ENCODE assay signal across 30 cellular contexts in genomic region chr7:138750926-138751464, GRCh38. TPM values are rescaled to one million over a fixed set of nuclear protein-coding genes. Genes with fewer than 3 reads are reported as not detected.
DNase-seq lines count a peak whose midpoint lies in the region; ATAC-seq, FAIRE-seq and TF ChIP-seq lines count a peak whose summit lies in the region.
"Had no signal": no experiment of that assay in that cellular context is flagged by ENCODE, and none has a peak within 500 bp of the region (broad histone marks: within the 10 kb centered on the region; RNA-seq: fewer than 3 reads in every experiment).

No MANE protein-coding gene starts in this region.

- no peak overlapping the region for H2AK9ac ChIP-seq in IMR-90 (replicated peaks; ENCODE audit: low read depth, low read length, poor library complexity)

- H4K20me1 ChIP-seq in HepG2 (ENCODE audit: insufficient read depth, low read length) (no peaks in the 10 kb centered on the region), IMR-90 (ENCODE audit: insufficient read depth, low read length) (no peaks in the 10 kb centered on the region), osteoblast (ENCODE audit: insufficient read depth, low read length) (no peaks in the 10 kb centered on the region)

- 35% methylated on average over 12 of the region's 17 CpGs for WGBS in HepG2 (ENCODE audit: low lambda C conversion rate)
- 53% methylated on average over 8 of the region's 17 CpGs for WGBS in right lobe of liver (ENCODE audit: insufficient coverage, low coverage, low lambda C conversion rate, missing lambda C conversion rate)
- WGBS in IMR-90 (ENCODE audit: extremely low coverage in 2 of 2, insufficient read length in 1 of 2), 2 experiments = 62% methylated on average over 11 of the region's 17 CpGs; no CpG with 5 or more reads in 1 of the 2 experiments

- peak overlapping the region; percentile 58 for H3K27ac Mint-ChIP-seq in progenitor cell of endocrine pancreas
- H3K27ac Mint-ChIP-seq in activated T-cell treated with anti-CD3 and anti-CD28 coated beads, Interleukin-2, amount 50 U/mL, for 72 hours = no peak overlapping the region
- H3K27ac Mint-ChIP-seq: activated naive CD8-positive, alpha-beta T cell treated with anti-CD3 and anti-CD28 coated beads for 36 hours; stimulated activated naive CD8-positive, alpha-beta T cell treated with anti-CD3 and anti-CD28 coated beads, Interleukin-15, amount 100 ng/mL, for 72 hours had no signal

- H3K4me2 ChIP-seq in HepG2 (ENCODE audit: low read depth, low read length) (peak overlapping the region; percentile 48; the same call in 1 of the 2 replicates), IMR-90 (ENCODE audit: low read depth, low read length) (no peak overlapping the region), osteoblast (ENCODE audit: insufficient read depth, low read length) (no peak overlapping the region)

- no peaks in the 10 kb centered on the region for H3K9me3 ChIP-seq in HepG2 (ENCODE audit: low read length)
- H3K9me3 ChIP-seq in right lobe of liver = no peaks in the 10 kb centered on the region
- no peaks in the 10 kb centered on the region for H3K9me3 ChIP-seq in IMR-90 (ENCODE audit: control insufficient read depth, insufficient read depth, low read length)
- H3K9me3 ChIP-seq in osteoblast (ENCODE audit: low read depth, low read length) = no peaks in the 10 kb centered on the region
- H3K9me3 ChIP-seq: Peyer's patch, vagina had no signal

- no peak overlapping the region for H3K56ac ChIP-seq in IMR-90 (ENCODE audit: extremely low read depth, insufficient read depth, low read length)

- H3K27me3 Mint-ChIP-seq in progenitor cell of endocrine pancreas = peaks cover 12% of the 10 kb centered on the region
- H3K27me3 Mint-ChIP-seq in activated T-cell treated with anti-CD3 and anti-CD28 coated beads, Interleukin-2, amount 50 U/mL, for 72 hours (ENCODE audit: low read depth) = no peaks in the 10 kb centered on the region
- H3K27me3 Mint-ChIP-seq: activated naive CD8-positive, alpha-beta T cell treated with anti-CD3 and anti-CD28 coated beads for 36 hours; stimulated activated naive CD8-positive, alpha-beta T cell treated with anti-CD3 and anti-CD28 coated beads, Interleukin-15, amount 100 ng/mL, for 72 hours had no signal

- H3K27me3 ChIP-seq in HepG2 (ENCODE audit: control insufficient read depth in 1 of 2, insufficient read depth in 2 of 2, low read length in 2 of 2) = peaks cover 0 to 16% of the 10 kb centered on the region in 2 experiments; a peak in 2 of 5 replicates
- no peaks in the 10 kb centered on the region for H3K27me3 ChIP-seq in right lobe of liver
- H3K27me3 ChIP-seq in IMR-90 (ENCODE audit: control insufficient read depth, insufficient read depth, low read length) = peaks cover 8% of the 10 kb centered on the region
- H3K27me3 ChIP-seq in osteoblast (ENCODE audit: insufficient read depth, low read length) = no peaks in the 10 kb centered on the region
- H3K27me3 ChIP-seq: Peyer's patch, vagina had no signal

- 0 out of 2 replicates have a peak, but pooled peaks have one; percentile 10 for TF ChIP-seq CTCF in HepG2 (CRISPR knock-in tag; IDR thresholded peaks at IDR 0.05)
- TF ChIP-seq CTCF in right lobe of liver (IDR thresholded peaks at IDR 0.05) = no peak
- no peak for TF ChIP-seq CTCF in IMR-90 (conservative IDR thresholded peaks at IDR 0.05; ENCODE audit: low read depth, low read length)
- no peak for TF ChIP-seq CTCF in progenitor cell of endocrine pancreas (IDR thresholded peaks at IDR 0.05; ENCODE audit: unreplicated experiment)
- no peak for TF ChIP-seq CTCF in osteoblast (IDR thresholded peaks at IDR 0.05; ENCODE audit: extremely low read depth, low read depth, low read length)

- TF ChIP-seq RAD21 in HepG2 (CRISPR knock-in tag; IDR thresholded peaks at IDR 0.05) (no peak), IMR-90 (IDR thresholded peaks at IDR 0.05; ENCODE audit: low read length) (no peak)

- CTCF ChIA-PET in HepG2 (lab: Yijun Ruan, JAX; ENCODE audit: low intra/inter-chr PET ratio, low total read pairs) = no interaction called here
- CTCF ChIA-PET in IMR-90 (lab: Yijun Ruan, JAX) = interaction anchor here (0.5 kb wide), 1 partner anchor 649 kb away, joined by 3 read pairs; no protein-coding TSS in a partner anchor

- H3K4me3 ChIP-seq in HepG2 (replicated peaks in 1 of 3; ENCODE audit: insufficient read depth in 1 of 3, low read depth in 2 of 3, low read length in 3 of 3) (peak overlapping the region in 1 of 3 experiments; percentile 36; a peak in 1 of 6 replicates), right lobe of liver (no peak overlapping the region), IMR-90 (ENCODE audit: insufficient read depth, low read depth, low read length) (no peak overlapping the region), osteoblast (ENCODE audit: insufficient read depth, low read length) (no peak overlapping the region)
- H3K4me3 ChIP-seq: Peyer's patch, skin epidermis, vagina had no signal

- TF ChIP-seq EP300 in HepG2 (IDR thresholded peaks at IDR 0.05; ENCODE audit: low read depth in 2 of 2, low read length in 2 of 2) (no peak), HepG2 (CRISPR knock-in tag; IDR thresholded peaks at IDR 0.05; ENCODE audit: borderline replicate concordance) (no peak)

- no peaks in the 10 kb centered on the region for H3K9me3 Mint-ChIP-seq in progenitor cell of endocrine pancreas (ENCODE audit: low read depth)
- H3K9me3 Mint-ChIP-seq in activated T-cell treated with anti-CD3 and anti-CD28 coated beads, Interleukin-2, amount 50 U/mL, for 72 hours = peaks cover 0 to 2% of the 10 kb centered on the region in 2 donors

- H3K4ac ChIP-seq in IMR-90 (ENCODE audit: low read depth, low read length) = no peak overlapping the region

- H2AFZ ChIP-seq in HepG2 (ENCODE audit: low read length) (no peak overlapping the region), IMR-90 (replicated peaks; ENCODE audit: low read length, poor library complexity) (peak overlapping the region; percentile 35), osteoblast (ENCODE audit: low read length) (no peak overlapping the region)

- peaks cover 35% of the 10 kb centered on the region for H3K4me1 Mint-ChIP-seq in progenitor cell of endocrine pancreas (ENCODE audit: low read depth)
- H3K4me1 Mint-ChIP-seq in activated T-cell treated with anti-CD3 and anti-CD28 coated beads, Interleukin-2, amount 50 U/mL, for 72 hours (ENCODE audit: low read depth) = peaks cover 59% of the 10 kb centered on the region

- no peak overlapping the region for H3K14ac ChIP-seq in IMR-90 (replicated peaks; ENCODE audit: low read depth, low read length)

- no peak overlapping the region for H2BK15ac ChIP-seq in IMR-90 (ENCODE audit: low read depth, low read length)

- no peak overlapping the region for H4K8ac ChIP-seq in IMR-90 (ENCODE audit: low read depth in 2 of 2, low read length in 2 of 2)

- POLR2A ChIA-PET in HepG2 (lab: Yijun Ruan, JAX) = no interaction called here
- POLR2A ChIA-PET in IMR-90 (lab: Charles Lee; ENCODE audit: unreplicated experiment) = no interaction called here

- no peak for FAIRE-seq in HepG2 (lab: Jason Lieb, UNC)
- FAIRE-seq: endothelial cell of umbilical vein, H1 had no signal

- in situ Hi-C loops in HepG2 (cut with HindIII; ENCODE audit: extremely low pct_ligation_motif_present, low pct_unique_long_range_greater_than_20kb) (no loop called here), IMR-90 (cut with MboI; ENCODE audit: low sequenced_read_pairs) (no loop called here)

- H3K27ac ChIP-seq in HepG2 (ENCODE audit: extremely low read length, insufficient read depth, low read length) (no peak overlapping the region), right lobe of liver (no peak overlapping the region), IMR-90 (ENCODE audit: insufficient read depth, low read length) (no peak overlapping the region), osteoblast (ENCODE audit: low read depth, low read length) (no peak overlapping the region)
- H3K27ac ChIP-seq: C4-2B, vagina had no signal

- H2BK20ac ChIP-seq in IMR-90 (ENCODE audit: low read depth, low read length) = no peak overlapping the region

- H3K79me1 ChIP-seq in IMR-90 (ENCODE audit: low read depth in 1 of 2, low read length in 2 of 2) = no peaks in the 10 kb centered on the region

- intact Hi-C loops in HepG2 (cut with micrococcal nuclease; ENCODE audit: unreplicated experiment) = no loop called here
- intact Hi-C loops in right lobe of liver (cut with DNase I) = no loop called here
- intact Hi-C loops in IMR-90 (cut with micrococcal nuclease) = no loop called here

- no peak overlapping the region for H4K5ac ChIP-seq in IMR-90 (ENCODE audit: low read depth, low read length)

- ATAC-seq in HepG2 = peak; percentile 54
- ATAC-seq in right lobe of liver = no peak
- ATAC-seq in IMR-90 (ENCODE audit: low read depth) = no peak
- no peak for ATAC-seq in activated T-cell treated with anti-CD3 and anti-CD28 coated beads, Interleukin-2, amount 50 U/mL, for 72 hours (replicated peaks in 1 of 2)
- ATAC-seq: left lobe of liver; stimulated activated naive CD8-positive, alpha-beta T cell treated with anti-CD3 and anti-CD28 coated beads, Interleukin-15, amount 100 ng/mL, for 72 hours had no signal

- peak; percentile 19 for DNase-seq in HepG2 (ENCODE audit: low spot score)
- no peak for DNase-seq in right lobe of liver
- no peak for DNase-seq in IMR-90
- DNase-seq in ecto neural progenitor cell (ENCODE audit: low spot score) = peak; percentile 58
- DNase-seq in progenitor cell of endocrine pancreas (ENCODE audit: low spot score, unreplicated experiment) = no peak
- DNase-seq in stimulated activated CD8-positive, alpha-beta memory T cell treated with anti-CD3 and anti-CD28 coated beads, Interleukin-4, amount 100 ng/mL, for 48 hours = no peak
- DNase-seq in activated T-cell treated with anti-CD3 and anti-CD28 coated beads, Interleukin-2, amount 50 U/mL, for 72 hours = no peak
- DNase-seq in osteoblast (ENCODE audit: insufficient read length, low spot score, missing footprints) = no peak
- DNase-seq: activated CD4-positive, alpha-beta T cell treated with anti-CD3 and anti-CD28 coated beads, Interleukin-2, amount 50 U/mL, for 4 hours; activated naive CD8-positive, alpha-beta T cell treated with anti-CD3 and anti-CD28 coated beads for 36 hours; central memory CD4-positive, alpha-beta T cell; DMS 273 treated with DMSO at 0.1 percent for 48 hours; hypothalamus; mesendoderm; NCI-H1092 treated with DMSO at 0.1 percent for 48 hours; NCI-H187; NCI-H2171 treated with DMSO at 0.1 percent for 48 hours; NCI-H524 treated with DMSO at 0.1 percent for 48 hours; Peyer's patch; SIG-M5; stimulated activated naive CD8-positive, alpha-beta T cell treated with anti-CD3 and anti-CD28 coated beads, Interleukin-15, amount 100 ng/mL, for 72 hours; SW 1271 had no signal

- dilution Hi-C loops in IMR-90 (cut with HindIII; ENCODE audit: low sequenced_read_pairs, unreplicated experiment) = no loop called here

- no peaks in the 10 kb centered on the region for H3K9me1 ChIP-seq in IMR-90 (ENCODE audit: insufficient read depth, low read length)

- no TSS peak for BruUV-seq in HepG2 (replicated peaks; lab: Mats Ljungman, UMichigan)
- no TSS peak for BruUV-seq in IMR-90 (replicated peaks; lab: Mats Ljungman, UMichigan)

- H3K23ac ChIP-seq in IMR-90 (ENCODE audit: low read depth, low read length) = no peak overlapping the region

- no peak overlapping the region for H3K9ac ChIP-seq in HepG2 (ENCODE audit: insufficient read depth, low read depth, low read length)
- H3K9ac ChIP-seq in IMR-90 (ENCODE audit: low read depth, low read length) = no peak overlapping the region

- H2BK5ac ChIP-seq in IMR-90 (ENCODE audit: low read depth, low read length, poor library complexity, severe bottlenecking) = no peak overlapping the region

- TF ChIP-seq POLR2A in HepG2 (IDR thresholded peaks at IDR 0.05; ENCODE audit: insufficient read depth in 1 of 2, low read depth in 2 of 2, low read length in 2 of 2) = no peak
- no peak for TF ChIP-seq POLR2A in right lobe of liver (IDR thresholded peaks at IDR 0.05)
- TF ChIP-seq POLR2A in IMR-90 (IDR thresholded peaks at IDR 0.05; ENCODE audit: low read depth, low read length) = no peak

- no peak overlapping the region for H2AK5ac ChIP-seq in IMR-90 (ENCODE audit: low read depth, low read length)

- no peak overlapping the region for H2BK120ac ChIP-seq in IMR-90 (ENCODE audit: low read depth, low read length)

- H3K18ac ChIP-seq in IMR-90 (ENCODE audit: low read depth, low read length) = no peak overlapping the region

- no peaks in the 10 kb centered on the region for H3K36me3 Mint-ChIP-seq in progenitor cell of endocrine pancreas (ENCODE audit: insufficient read depth)
- peaks cover 0 to 1% of the 10 kb centered on the region in 2 donors for H3K36me3 Mint-ChIP-seq in activated T-cell treated with anti-CD3 and anti-CD28 coated beads, Interleukin-2, amount 50 U/mL, for 72 hours (ENCODE audit: insufficient read depth in 2 of 2)
- H3K36me3 Mint-ChIP-seq: activated naive CD8-positive, alpha-beta T cell treated with anti-CD3 and anti-CD28 coated beads for 36 hours had no signal

- H3K4me3 Mint-ChIP-seq in progenitor cell of endocrine pancreas (ENCODE audit: low read depth) = peak overlapping the region; percentile 2
- H3K4me3 Mint-ChIP-seq in activated T-cell treated with anti-CD3 and anti-CD28 coated beads, Interleukin-2, amount 50 U/mL, for 72 hours = no peak overlapping the region
- H3K4me3 Mint-ChIP-seq: activated naive CD8-positive, alpha-beta T cell treated with anti-CD3 and anti-CD28 coated beads for 36 hours; stimulated activated naive CD8-positive, alpha-beta T cell treated with anti-CD3 and anti-CD28 coated beads, Interleukin-15, amount 100 ng/mL, for 72 hours had no signal

- no peak overlapping the region for H4K91ac ChIP-seq in IMR-90 (ENCODE audit: insufficient read depth, low read depth, low read length)

- H3K4me1 ChIP-seq in HepG2 (ENCODE audit: insufficient read depth, low read length) = peaks cover 71% of the 10 kb centered on the region
- peaks cover 0 to 7% (median 0%) of the 10 kb centered on the region in 4 donors for H3K4me1 ChIP-seq in right lobe of liver
- H3K4me1 ChIP-seq in IMR-90 (ENCODE audit: control insufficient read depth, insufficient read depth, low read length) = no peaks in the 10 kb centered on the region
- no peaks in the 10 kb centered on the region for H3K4me1 ChIP-seq in osteoblast (ENCODE audit: insufficient read depth, low read length)
- H3K4me1 ChIP-seq: Peyer's patch, vagina had no signal

- H3K36me3 ChIP-seq in HepG2 (replicated peaks in 1 of 2; ENCODE audit: control insufficient read depth in 1 of 2, insufficient read depth in 2 of 2, low read length in 2 of 2) (no peaks in the 10 kb centered on the region), right lobe of liver (no peaks in the 10 kb centered on the region), IMR-90 (ENCODE audit: control insufficient read depth, insufficient read depth, low read length) (no peaks in the 10 kb centered on the region), osteoblast (ENCODE audit: insufficient read depth, low read length) (no peaks in the 10 kb centered on the region)
- H3K36me3 ChIP-seq: Peyer's patch, vagina had no signal

- H3K79me2 ChIP-seq in HepG2 (ENCODE audit: insufficient read depth, low read length) = no peaks in the 10 kb centered on the region
- H3K79me2 ChIP-seq in osteoblast (ENCODE audit: insufficient read depth, low read length) = no peaks in the 10 kb centered on the region

RNA-seq across cellular contexts. Expression of gene TMEM213, which starts 46.8 kb away (rescaled TPM):
- total RNA-seq in HepG2 (2016; rRNA removed; fragmentation: Illumina TruSeq; extraction: Trizol) = not detected in 2 replicates
- not detected in 2 replicates for total RNA-seq in HepG2 (2016; cell fraction: cytosol; rRNA removed; fragmentation: Illumina TruSeq; extraction: Trizol; ENCODE audit: low read depth)
- not detected in 2 replicates for total RNA-seq in HepG2 (2016; cell fraction: insoluble cytoplasmic fraction; rRNA removed; fragmentation: Illumina TruSeq; extraction: Trizol)
- total RNA-seq in HepG2 (2016; cell fraction: membrane; rRNA removed; fragmentation: Illumina TruSeq; extraction: Trizol) = not detected in 2 replicates
- total RNA-seq in HepG2 (2016; cell fraction: nucleus; rRNA removed; fragmentation: Illumina TruSeq; extraction: Trizol) = not detected in 2 replicates
- not detected in 2 replicates for polyA plus RNA-seq in HepG2 (2011; rRNA removed)
- polyA plus RNA-seq in HepG2 (2011; cell fraction: cytosol; rRNA removed) = not detected in 2 replicates
- not detected in 2 replicates for polyA plus RNA-seq in HepG2 (2011; cell fraction: nucleus; rRNA removed)
- not detected in 2 replicates for polyA plus RNA-seq in HepG2 (2012)
- polyA plus RNA-seq in HepG2 (2016; cell fraction: cytosol; fragmentation: Illumina TruSeq; extraction: Trizol; ENCODE audit: low read depth) = not detected in 2 replicates
- not detected in 2 replicates for polyA plus RNA-seq in HepG2 (2016; cell fraction: insoluble cytoplasmic fraction; fragmentation: Illumina TruSeq; extraction: Trizol; ENCODE audit: low read depth)
- polyA plus RNA-seq in HepG2 (2016; cell fraction: membrane; fragmentation: Illumina TruSeq; extraction: Trizol; ENCODE audit: low read depth) = not detected in 2 replicates
- not detected in 2 replicates for polyA plus RNA-seq in HepG2 (2016; cell fraction: nucleus; fragmentation: Illumina TruSeq; extraction: Trizol; ENCODE audit: insufficient read depth, low read depth)
- not detected in 2 replicates for polyA minus RNA-seq in HepG2 (2011; rRNA and poly(A)+ RNA removed; ENCODE audit: low replicate concordance)
- polyA minus RNA-seq in HepG2 (2011; cell fraction: cytosol; rRNA and poly(A)+ RNA removed) = not detected in 2 replicates
- not detected in 2 replicates for polyA minus RNA-seq in HepG2 (2011; cell fraction: nucleus; rRNA and poly(A)+ RNA removed)
- total RNA-seq in right lobe of liver = not detected
- not detected in 2 replicates for total RNA-seq in IMR-90 (2012; rRNA removed)
- not detected in 2 replicates for polyA plus RNA-seq in IMR-90 (2012; rRNA removed)
- polyA plus RNA-seq in IMR-90 (2012; cell fraction: cytosol; rRNA removed) = not detected in 2 replicates
- polyA plus RNA-seq in IMR-90 (2012; cell fraction: nucleus; rRNA removed; ENCODE audit: low replicate concordance) = not detected in 2 replicates
- not detected in 2 replicates for total RNA-seq in progenitor cell of endocrine pancreas
- under 1 TPM in 1 of 2 donors, not detected in 1; 0.39 TPM for total RNA-seq in activated T-cell treated with anti-CD3 and anti-CD28 coated beads, Interleukin-2, amount 50 U/mL, for 72 hours
- total RNA-seq in osteoblast = not detected in 2 replicates
- total RNA-seq: activated naive CD8-positive, alpha-beta T cell treated with anti-CD3 and anti-CD28 coated beads for 36 hours; dermis microvascular lymphatic vessel endothelial cell; endothelial cell of umbilical vein; left lobe of liver; osteocyte; Peyer's patch; vagina had no signal
- polyA plus RNA-seq: endothelial cell of umbilical vein had no signal

RNA-seq across cellular contexts. Expression of gene ATP6V0A4, which starts 47.0 kb away (rescaled TPM):
- total RNA-seq in HepG2 (2016; rRNA removed; fragmentation: Illumina TruSeq; extraction: Trizol) (0.11 and 0.24 TPM in 2 replicates), right lobe of liver (not detected), IMR-90 (2012; rRNA removed) (under 0.01 and 0.18 TPM in 2 replicates), progenitor cell of endocrine pancreas (0.50 and 0.89 TPM in 2 replicates), osteoblast (under 0.01 TPM in 2 replicates)
- not detected in 2 replicates for total RNA-seq in HepG2 (2016; cell fraction: cytosol; rRNA removed; fragmentation: Illumina TruSeq; extraction: Trizol; ENCODE audit: low read depth)
- 0.09 and 0.48 TPM in 2 replicates for total RNA-seq in HepG2 (2016; cell fraction: insoluble cytoplasmic fraction; rRNA removed; fragmentation: Illumina TruSeq; extraction: Trizol)
- 0.12 TPM in 1 of 2 replicates, not detected in the other for total RNA-seq in HepG2 (2016; cell fraction: membrane; rRNA removed; fragmentation: Illumina TruSeq; extraction: Trizol)
- 0.28 and 0.31 TPM in 2 replicates for total RNA-seq in HepG2 (2016; cell fraction: nucleus; rRNA removed; fragmentation: Illumina TruSeq; extraction: Trizol)
- polyA plus RNA-seq in HepG2 (2011; rRNA removed) (0.25 and 0.26 TPM in 2 replicates), IMR-90 (2012; rRNA removed) (0.05 TPM in 1 of 2 replicates, not detected in the other)
- 0.16 and 0.41 TPM in 2 replicates for polyA plus RNA-seq in HepG2 (2011; cell fraction: cytosol; rRNA removed)
- polyA plus RNA-seq in HepG2 (2011; cell fraction: nucleus; rRNA removed) = 0.26 TPM in 1 of 2 replicates, not detected in the other
- polyA plus RNA-seq in HepG2 (2012) = 0.09 and 0.13 TPM in 2 replicates
- polyA plus RNA-seq in HepG2 (2016; cell fraction: cytosol; fragmentation: Illumina TruSeq; extraction: Trizol; ENCODE audit: low read depth) = 0.05 TPM in 1 of 2 replicates, not detected in the other
- 0.34 TPM in 1 of 2 replicates, not detected in the other for polyA plus RNA-seq in HepG2 (2016; cell fraction: insoluble cytoplasmic fraction; fragmentation: Illumina TruSeq; extraction: Trizol; ENCODE audit: low read depth)
- 0.15 TPM in 1 of 2 replicates, not detected in the other for polyA plus RNA-seq in HepG2 (2016; cell fraction: membrane; fragmentation: Illumina TruSeq; extraction: Trizol; ENCODE audit: low read depth)
- 0.19 TPM in 1 of 2 replicates, not detected in the other for polyA plus RNA-seq in HepG2 (2016; cell fraction: nucleus; fragmentation: Illumina TruSeq; extraction: Trizol; ENCODE audit: insufficient read depth, low read depth)
- polyA minus RNA-seq in HepG2 (2011; rRNA and poly(A)+ RNA removed; ENCODE audit: low replicate concordance) = 0.20 and 0.51 TPM in 2 replicates
- polyA minus RNA-seq in HepG2 (2011; cell fraction: cytosol; rRNA and poly(A)+ RNA removed) = not detected in 2 replicates
- 0.26 and 0.62 TPM in 2 replicates for polyA minus RNA-seq in HepG2 (2011; cell fraction: nucleus; rRNA and poly(A)+ RNA removed)
- polyA plus RNA-seq in IMR-90 (2012; cell fraction: cytosol; rRNA removed) = 0.03 and 0.06 TPM in 2 replicates
- polyA plus RNA-seq in IMR-90 (2012; cell fraction: nucleus; rRNA removed; ENCODE audit: low replicate concordance) = 0.03 and 0.06 TPM in 2 replicates
- total RNA-seq in activated T-cell treated with anti-CD3 and anti-CD28 coated beads, Interleukin-2, amount 50 U/mL, for 72 hours = under 1 TPM; 0.38 to 0.74 TPM
- total RNA-seq: activated naive CD8-positive, alpha-beta T cell treated with anti-CD3 and anti-CD28 coated beads for 36 hours; left lobe of liver had no signal

RNA-seq across cellular contexts. Expression of gene SVOPL, which starts 49.8 kb away (rescaled TPM):
- total RNA-seq in HepG2 (2016; rRNA removed; fragmentation: Illumina TruSeq; extraction: Trizol) = not detected in 2 replicates
- not detected in 2 replicates for total RNA-seq in HepG2 (2016; cell fraction: cytosol; rRNA removed; fragmentation: Illumina TruSeq; extraction: Trizol; ENCODE audit: low read depth)
- not detected in 2 replicates for total RNA-seq in HepG2 (2016; cell fraction: insoluble cytoplasmic fraction; rRNA removed; fragmentation: Illumina TruSeq; extraction: Trizol)
- not detected in 2 replicates for total RNA-seq in HepG2 (2016; cell fraction: membrane; rRNA removed; fragmentation: Illumina TruSeq; extraction: Trizol)
- not detected in 2 replicates for total RNA-seq in HepG2 (2016; cell fraction: nucleus; rRNA removed; fragmentation: Illumina TruSeq; extraction: Trizol)
- not detected in 2 replicates for polyA plus RNA-seq in HepG2 (2011; rRNA removed)
- 0.04 TPM in 1 of 2 replicates, not detected in the other for polyA plus RNA-seq in HepG2 (2011; cell fraction: cytosol; rRNA removed)
- polyA plus RNA-seq in HepG2 (2011; cell fraction: nucleus; rRNA removed) = not detected in 2 replicates
- polyA plus RNA-seq in HepG2 (2012) = not detected in 2 replicates
- polyA plus RNA-seq in HepG2 (2016; cell fraction: cytosol; fragmentation: Illumina TruSeq; extraction: Trizol; ENCODE audit: low read depth) = not detected in 2 replicates
- polyA plus RNA-seq in HepG2 (2016; cell fraction: insoluble cytoplasmic fraction; fragmentation: Illumina TruSeq; extraction: Trizol; ENCODE audit: low read depth) = not detected in 2 replicates
- not detected in 2 replicates for polyA plus RNA-seq in HepG2 (2016; cell fraction: membrane; fragmentation: Illumina TruSeq; extraction: Trizol; ENCODE audit: low read depth)
- not detected in 2 replicates for polyA plus RNA-seq in HepG2 (2016; cell fraction: nucleus; fragmentation: Illumina TruSeq; extraction: Trizol; ENCODE audit: insufficient read depth, low read depth)
- polyA minus RNA-seq in HepG2 (2011; rRNA and poly(A)+ RNA removed; ENCODE audit: low replicate concordance) = 23.0 TPM in 1 of 2 replicates, not detected in the other
- polyA minus RNA-seq in HepG2 (2011; cell fraction: cytosol; rRNA and poly(A)+ RNA removed) = 1.2 TPM in 1 of 2 replicates, not detected in the other
- 0.52 TPM in 1 of 2 replicates, not detected in the other for polyA minus RNA-seq in HepG2 (2011; cell fraction: nucleus; rRNA and poly(A)+ RNA removed)
- total RNA-seq in right lobe of liver = not detected
- total RNA-seq in IMR-90 (2012; rRNA removed) = not detected in 2 replicates
- polyA plus RNA-seq in IMR-90 (2012; rRNA removed) = not detected in 2 replicates
- not detected in 2 replicates for polyA plus RNA-seq in IMR-90 (2012; cell fraction: cytosol; rRNA removed)
- polyA plus RNA-seq in IMR-90 (2012; cell fraction: nucleus; rRNA removed; ENCODE audit: low replicate concordance) = not detected in 2 replicates
- 1.4 TPM in 2 replicates for total RNA-seq in progenitor cell of endocrine pancreas
- total RNA-seq in activated T-cell treated with anti-CD3 and anti-CD28 coated beads, Interleukin-2, amount 50 U/mL, for 72 hours = not detected
- total RNA-seq in osteoblast = under 0.01 TPM in 1 of 2 replicates, not detected in the other
- total RNA-seq: dermis microvascular lymphatic vessel endothelial cell, endothelial cell of umbilical vein, left lobe of liver, osteocyte, vagina had no signal
- polyA plus RNA-seq: endothelial cell of umbilical vein had no signal

Comparison
In these comparisons a context has a peak if more than half of its experiments do, and no peak if none do; other contexts are left out.
1. DNase-seq: peak in HepG2 (single experiment) and ecto neural progenitor cell (single experiment); none in right lobe of liver (0 of 3), IMR-90 (single experiment), progenitor cell of endocrine pancreas (single experiment), stimulated activated CD8-positive, alpha-beta memory T cell treated with anti-CD3 and anti-CD28 coated beads, Interleukin-4, amount 100 ng/mL, for 48 hours (single experiment), activated T-cell treated with anti-CD3 and anti-CD28 coated beads, Interleukin-2, amount 50 U/mL, for 72 hours (0 of 2) and osteoblast (single experiment).